1 cellular context compared by ENCODE assay signal in genomic region chr13:40519637-40520036, GRCh38.
TF ChIP-seq lines count a peak whose summit lies in the region.

No MANE protein-coding gene starts in this region.

TF ChIP-seq in GM23338, 12 proteins besides CTCF, POLR2A, EP300 and RAD21 (continued from another document):
- TF ChIP-seq ZNF462 (CRISPR knock-in tag; IDR thresholded peaks at IDR 0.05) (no peak), EZH2 (IDR thresholded peaks at IDR 0.05; ENCODE audit: low read depth, unreplicated experiment) (no peak), ETS1 (IDR thresholded peaks at IDR 0.05) (no peak), POLR2AphosphoS5 (IDR thresholded peaks at IDR 0.05; ENCODE audit: low read depth) (no peak), ZNF114 (CRISPR knock-in tag; IDR thresholded peaks at IDR 0.05) (no peak), CREB1 (CRISPR knock-in tag; IDR thresholded peaks at IDR 0.05; ENCODE audit: low read depth) (no peak), REST (IDR thresholded peaks at IDR 0.05; ENCODE audit: unreplicated experiment) (no peak), NANOG (IDR thresholded peaks at IDR 0.05; ENCODE audit: borderline replicate concordance) (no peak)
